In the genomic region with DNA sequence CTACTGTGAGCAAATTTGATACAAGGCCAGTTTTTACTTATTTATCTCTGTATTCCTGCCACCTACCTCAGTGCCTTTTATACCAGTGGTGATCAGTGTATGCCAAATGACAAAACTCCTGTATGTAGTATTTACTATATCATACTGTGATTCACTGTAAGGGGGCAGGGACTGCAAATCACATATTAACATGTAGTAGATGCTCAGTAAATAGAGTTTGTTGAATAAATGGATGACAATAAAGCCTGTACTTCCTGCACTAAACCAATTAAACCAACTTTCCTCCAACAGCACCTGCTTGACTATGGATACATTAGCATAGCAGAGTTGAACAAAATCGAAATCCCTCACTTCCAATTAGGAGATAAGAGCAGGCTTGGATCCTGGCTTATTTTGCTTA, we compare ENCODE assay signal across 32 cellular contexts.
"Had no signal": no experiment of that assay in that cellular context is flagged by ENCODE, and none has a peak within 500 bp of the region (broad histone marks: within the 10 kb centered on the region; RNA-seq: fewer than 3 reads in every experiment).

No MANE protein-coding gene starts in this region.

- H3K36me3 ChIP-seq: adrenal gland, ascending aorta, brain microvascular endothelial cell, breast epithelium, cardiac muscle cell had no signal

- ATAC-seq: activated naive CD4-positive, alpha-beta T cell treated with anti-CD3 and anti-CD28 coated beads, Interleukin-2, amount 50 U/mL, for 72 hours; activated naive CD8-positive, alpha-beta T cell treated with anti-CD3 and anti-CD28 coated beads, Interleukin-2, amount 50 U/mL, for 24 hours; activated T-cell treated with anti-CD3 and anti-CD28 coated beads, Interleukin-2, amount 50 U/mL, for 4 hours; activated T-cell treated with anti-CD3 and anti-CD28 coated beads, Interleukin-2, amount 50 U/mL, for 72 hours; activated T-helper 17 cell treated with anti-CD3 and anti-CD28 coated beads, Interleukin-2, amount 50 U/mL, for 72 hours; body of pancreas had no signal

- H3K9me3 ChIP-seq: adrenal gland, ascending aorta, body of pancreas, breast epithelium had no signal

- H3K4me3 ChIP-seq: adrenal gland, ascending aorta, body of pancreas, breast epithelium, cardiac muscle cell had no signal

- DNase-seq: activated effector memory CD4-positive, alpha-beta T cell treated with anti-CD3 and anti-CD28 coated beads, Interleukin-2, amount 50 U/mL, for 16 hours; activated effector memory CD4-positive, alpha-beta T cell treated with Interleukin-2 at 50 U/mL for 16 hours; activated gamma-delta T cell; activated gamma-delta T cell treated with Interleukin-2 at 50 U/mL for 16 hours; activated naive CD4-positive, alpha-beta T cell; activated naive CD4-positive, alpha-beta T cell treated with anti-CD3 and anti-CD28 coated beads for 36 hours; activated naive CD4-positive, alpha-beta T cell treated with anti-CD3 and anti-CD28 coated beads, Interleukin-2, amount 10 ng/mL, durations not matched to agents 7 days and 5 days; activated naive CD4-positive, alpha-beta T cell treated with anti-CD3 and anti-CD28 coated beads, Interleukin-2, amount 50 U/mL, for 16 hours; activated naive CD4-positive, alpha-beta T cell treated with Interleukin-2 at 50 U/mL for 16 hours; activated naive CD8-positive, alpha-beta T cell treated with anti-CD3 and anti-CD28 coated beads for 36 hours; activated naive CD8-positive, alpha-beta T cell treated with anti-CD3 and anti-CD28 coated beads, Interleukin-2, amount 10 ng/mL, durations not matched to agents 7 days and 5 days; activated naive CD8-positive, alpha-beta T cell treated with anti-CD3 and anti-CD28 coated beads, Interleukin-2, amount 50 U/mL, for 24 hours; activated T-cell treated with anti-CD3 and anti-CD28 coated beads, Interleukin-2, amount 50 U/mL, for 1 hour; activated T-cell treated with anti-CD3 and anti-CD28 coated beads, Interleukin-2, amount 50 U/mL, for 24 hours; activated T-cell treated with anti-CD3 and anti-CD28 coated beads, Interleukin-2, amount 50 U/mL, for 4 hours; activated T-cell treated with anti-CD3 and anti-CD28 coated beads, Interleukin-2, amount 50 U/mL, for 48 hours; activated T-cell treated with anti-CD3 and anti-CD28 coated beads, Interleukin-2, amount 50 U/mL, for 72 hours; adrenal gland; amniotic stem cell; amygdala; anterior cingulate cortex; aorta; body of pancreas; brain microvascular endothelial cell; caudate nucleus; central memory CD4-positive, alpha-beta T cell; cerebellar nuclear complex had no signal

- H3K4me1 ChIP-seq: adrenal gland, breast epithelium had no signal
